ENCODE assay signal across 9 cellular contexts in the genomic region with DNA sequence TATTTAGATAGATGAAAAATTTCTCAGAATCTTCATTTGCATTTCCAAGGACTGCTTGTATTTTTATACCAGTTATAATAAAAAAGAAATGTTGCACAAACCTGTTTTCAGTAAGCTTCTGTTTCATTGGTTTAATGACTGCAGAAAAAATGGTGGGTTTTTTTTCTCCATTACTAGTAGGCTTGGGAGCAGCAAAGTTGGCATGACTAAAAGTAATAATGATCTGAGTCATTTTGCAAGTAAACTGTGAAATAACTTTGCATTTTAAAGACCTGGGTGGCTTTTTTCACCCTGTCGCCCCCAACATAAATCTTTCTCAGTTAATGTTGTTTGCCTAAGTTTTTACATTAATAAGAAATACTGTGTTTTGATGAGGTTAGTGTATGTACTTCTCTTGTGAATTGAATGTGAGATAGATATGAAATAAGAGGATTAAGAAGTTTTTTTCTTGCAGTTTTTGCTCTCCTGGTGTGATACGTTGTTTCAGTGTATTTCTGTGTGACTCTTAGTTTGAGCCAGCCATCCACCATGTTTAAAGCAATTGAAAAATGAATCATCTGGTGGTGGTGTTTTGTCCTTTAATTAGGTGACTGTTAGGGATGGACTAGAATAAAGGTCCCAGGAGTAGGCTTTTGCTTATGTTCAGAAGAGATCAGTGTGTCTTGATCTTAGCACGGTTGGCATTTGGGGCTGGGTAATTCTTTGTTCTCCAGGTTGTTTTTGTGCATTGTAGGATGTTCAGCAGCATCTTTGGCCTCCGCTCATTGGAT. TPM values are rescaled to one million over a fixed set of nuclear protein-coding genes. Genes with fewer than 3 reads are reported as not detected.
A peak's percentile ranks its signal among the peaks of the same experiment; 100 is the strongest.
DNase-seq lines count a peak whose midpoint lies in the region; ATAC-seq and TF ChIP-seq lines count a peak whose summit lies in the region.
"Had no signal": no experiment of that assay in that cellular context is flagged by ENCODE, and none has a peak within 500 bp of the region (broad histone marks: within the 10 kb centered on the region; RNA-seq: fewer than 3 reads in every experiment).

No MANE protein-coding gene starts in this region.

- H3K9ac ChIP-seq in NT2/D1 (ENCODE audit: insufficient read length, low read depth): peak overlapping the region; percentile 78

- peak overlapping the region; percentile 79 for H3K4me3 ChIP-seq in AG10803 (ENCODE audit: low read length)
- H3K4me3 ChIP-seq in NT2/D1 (ENCODE audit: insufficient read length, low read depth): peak overlapping the region; percentile 57
- H3K4me3 ChIP-seq in esophagus squamous epithelium: peak overlapping the region; percentile 86 to 95 (median 92)
- peak overlapping the region; percentile 85 to 89 for H3K4me3 ChIP-seq in prostate gland

- H3K9me3 ChIP-seq in NT2/D1 (ENCODE audit: insufficient read depth, low read length): no peaks in the 10 kb centered on the region
- H3K9me3 ChIP-seq in esophagus squamous epithelium: no peaks in the 10 kb centered on the region
- no peaks in the 10 kb centered on the region for H3K9me3 ChIP-seq in prostate gland

- TF ChIP-seq CTCF in AG10803 (conservative IDR thresholded peaks at IDR 0.05; ENCODE audit: low read length): no peak; the same call in 1 of the 2 replicates
- no peak for TF ChIP-seq CTCF in esophagus squamous epithelium (IDR thresholded peaks at IDR 0.05)
- no peak for TF ChIP-seq CTCF in prostate gland (IDR thresholded peaks at IDR 0.05)

- intact Hi-C loops in esophagus squamous epithelium (cut with DNase I): no loop called here
- intact Hi-C loops in prostate gland (cut with DNase I): no loop called here
- intact Hi-C loops in left colon (cut with DNase I, micrococcal nuclease): no loop called here

- H3K36me3 ChIP-seq in NT2/D1 (ENCODE audit: insufficient read depth, insufficient read length, low read length) (no peaks in the 10 kb centered on the region), esophagus squamous epithelium (no peaks in the 10 kb centered on the region), prostate gland (no peaks in the 10 kb centered on the region)

- WGBS in esophagus squamous epithelium, 2 donors: 18 to 19% methylated on average over 4 of the region's 4 CpGs
- 42% methylated on average over 4 of the region's 4 CpGs for WGBS in prostate gland

- peak overlapping the region; percentile 5 to 98 (median 94) for H3K27ac ChIP-seq in esophagus squamous epithelium
- H3K27ac ChIP-seq in prostate gland: peak overlapping the region; percentile 86 to 87
- H3K27ac ChIP-seq: HL-60 had no signal

- no peaks in the 10 kb centered on the region for H3K27me3 ChIP-seq in NT2/D1 (ENCODE audit: insufficient read depth, insufficient read length)
- peaks cover 0 to 4% (median 0%) of the 10 kb centered on the region in 4 donors for H3K27me3 ChIP-seq in esophagus squamous epithelium
- H3K27me3 ChIP-seq in prostate gland (replicated peaks; ENCODE audit: insufficient read depth): no peaks in the 10 kb centered on the region

- peak; percentile 46 for ATAC-seq in GM19035 (IDR thresholded peaks at IDR 0.05; ENCODE audit: unreplicated experiment)
- no peak for ATAC-seq in left colon

- H3K4me1 ChIP-seq in NT2/D1 (ENCODE audit: insufficient read depth, insufficient read length): no peaks in the 10 kb centered on the region
- peaks cover 0 to 69% (median 31%) of the 10 kb centered on the region in 3 donors for H3K4me1 ChIP-seq in esophagus squamous epithelium
- peaks cover 5% of the 10 kb centered on the region for H3K4me1 ChIP-seq in prostate gland (replicated peaks)

- TF ChIP-seq POLR2A in esophagus squamous epithelium (IDR thresholded peaks at IDR 0.05): no peak
- no peak for TF ChIP-seq POLR2A in prostate gland (IDR thresholded peaks at IDR 0.05)

- DNase-seq in AG10803 (ENCODE audit: low read depth) (peak; percentile 63), NT2/D1 (ENCODE audit: low read depth, low spot score) (no peak), esophagus squamous epithelium (lab: John Stamatoyannopoulos, UW) (no peak), prostate gland (ENCODE audit: low spot score) (no peak), NCI-H2107 (lab: John Stamatoyannopoulos, UW) (no peak), left colon (no peak), OCI-M2 (lab: John Stamatoyannopoulos, UW; ENCODE audit: unreplicated experiment) (no peak)

RNA-seq across cellular contexts. Expression of a gene that starts 1.8 kb away (rescaled TPM):
- 10 to 100 TPM; 27.3 to 46.3 (median 38.8) TPM for total RNA-seq in esophagus squamous epithelium
- 10 to 100 TPM; 30.2 to 40.4 TPM for total RNA-seq in prostate gland
- 10 to 100 TPM; 22.9 to 31.7 TPM for total RNA-seq in left colon
